ENCODE assay signal across 3 cellular contexts in genomic region chr6:46291880-46292279, GRCh38.
TF ChIP-seq lines count a peak whose summit lies in the region.

No MANE protein-coding gene starts in this region.

TF ChIP-seq in HepG2, 621 proteins besides CTCF, POLR2A, EP300 and RAD21:
- TF ChIP-seq RBAK (CRISPR knock-in tag; IDR thresholded peaks at IDR 0.05) = no peak
- no peak for TF ChIP-seq PBX3 (CRISPR knock-in tag; IDR thresholded peaks at IDR 0.05; ENCODE audit: borderline replicate concordance)
- peak; percentile 83 for TF ChIP-seq MAFF (IDR thresholded peaks at IDR 0.05; ENCODE audit: low read depth, low read length)
- TF ChIP-seq MAFK (conservative IDR thresholded peaks at IDR 0.05 in 1 of 2, IDR thresholded peaks at IDR 0.05 in 1 of 2; ENCODE audit: low read length in 2 of 2) = peak; percentile 82 to 90
- no peak for TF ChIP-seq ELF4 (CRISPR knock-in tag; IDR thresholded peaks at IDR 0.05; ENCODE audit: borderline replicate concordance)
- no peak for TF ChIP-seq ZNF333 (CRISPR knock-in tag; IDR thresholded peaks at IDR 0.05; ENCODE audit: borderline replicate concordance)
TF ChIP-seq in HepG2: peak in this region for 2.

TF ChIP-seq in IMR-90, 13 proteins besides CTCF, POLR2A, EP300 and RAD21:
- TF ChIP-seq MAFK (IDR thresholded peaks at IDR 0.05; ENCODE audit: low read depth, low read length) (peak; percentile 75), MAZ (IDR thresholded peaks at IDR 0.05; ENCODE audit: borderline replicate concordance, low read depth, low read length) (no peak)
TF ChIP-seq in IMR-90: peak in this region for 1.

TF ChIP-seq in K562, 482 proteins besides CTCF, POLR2A, EP300 and RAD21:
- TF ChIP-seq C11orf30 (IDR thresholded peaks at IDR 0.05; ENCODE audit: low read depth) (peak; percentile 44), MAFK (IDR thresholded peaks at IDR 0.05; ENCODE audit: low read length) (0 out of 2 replicates have a peak, but pooled peaks have one; percentile 49), MAFF (IDR thresholded peaks at IDR 0.05; ENCODE audit: low read length) (peak; percentile 40), MAFG (tag; conservative IDR thresholded peaks at IDR 0.05) (peak; percentile 46; the same call in 1 of the 2 replicates), NCOR1 (IDR thresholded peaks at IDR 0.05) (no peak), ZNF316 (IDR thresholded peaks at IDR 0.05) (peak; percentile 66), SNAPC5 (CRISPR knock-in tag; IDR thresholded peaks at IDR 0.05) (no peak), GATAD2A (IDR thresholded peaks at IDR 0.05) (no peak), HMBOX1 (IDR thresholded peaks at IDR 0.05) (no peak), POLR3A (IDR thresholded peaks at IDR 0.05; ENCODE audit: borderline replicate concordance, extremely low read depth, insufficient read depth, insufficient read length) (no peak)
